Comparison of ENCODE assay signal across 24 cellular contexts in the genomic region with DNA sequence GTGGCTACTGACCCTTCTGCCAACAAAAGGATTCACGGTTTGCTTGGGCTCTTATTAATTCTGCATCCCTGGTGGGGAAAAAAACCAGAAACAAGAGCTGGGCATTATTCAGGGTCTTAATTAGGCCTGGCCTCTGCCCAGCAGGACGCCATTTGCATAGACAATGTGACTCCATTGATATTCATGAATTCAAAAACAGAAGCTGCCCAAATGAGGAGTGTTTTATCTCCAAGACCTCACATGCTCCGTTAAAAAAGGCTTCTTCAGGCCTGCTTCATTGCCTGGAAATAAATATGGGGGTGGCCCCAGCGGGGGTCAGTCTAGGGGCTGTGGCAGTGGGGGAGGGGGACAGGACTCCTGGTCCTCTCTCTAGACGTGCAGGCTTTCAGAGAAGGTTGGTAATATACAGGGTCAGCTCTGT.
DNase-seq lines count a peak whose midpoint lies in the region; FAIRE-seq and TF ChIP-seq lines count a peak whose summit lies in the region.
"Had no signal": no experiment of that assay in that cellular context is flagged by ENCODE, and none has a peak within 500 bp of the region (broad histone marks: within the 10 kb centered on the region; RNA-seq: fewer than 3 reads in every experiment).

No MANE protein-coding gene starts in this region.

- TF ChIP-seq RAD21 in H1 (IDR thresholded peaks at IDR 0.05 in 1 of 2, conservative IDR thresholded peaks at IDR 0.05 in 1 of 2; ENCODE audit: low read depth in 2 of 2, low read length in 2 of 2) = no peak

- peak overlapping the region; percentile 100 for H3K4ac ChIP-seq in H1 (replicated peaks; ENCODE audit: insufficient read length, low read depth, low read length)
- no peak overlapping the region for H3K4ac ChIP-seq in mesenchymal stem cell (ENCODE audit: low read depth in 1 of 2, low read length in 2 of 2)

- peak overlapping the region; percentile 67 to 96 for H3K4me2 ChIP-seq in H1 (ENCODE audit: insufficient read depth in 1 of 2, low read depth in 2 of 2, low read length in 2 of 2)
- no peak overlapping the region for H3K4me2 ChIP-seq in mesenchymal stem cell (ENCODE audit: low read length, poor library complexity, severe bottlenecking)

- peak overlapping the region; percentile 100 for H2BK20ac ChIP-seq in H1 (ENCODE audit: low read length)

- no peaks in the 10 kb centered on the region for H3K79me2 ChIP-seq in H1 (ENCODE audit: control insufficient read depth in 1 of 2, insufficient read depth in 2 of 2, low read length in 2 of 2)

- peak in 1 of 2 experiments; percentile 62; a peak in 1 of 3 replicates for TF ChIP-seq EP300 in H1 (IDR thresholded peaks at IDR 0.05; ENCODE audit: borderline replicate concordance in 1 of 2, low read depth in 2 of 2, low read length in 2 of 2)

- H3K56ac ChIP-seq in H1 (replicated peaks; ENCODE audit: insufficient read length, low read depth, low read length) = peak overlapping the region; percentile 98

- POLR2A ChIA-PET in H1 (lab: Charles Lee; ENCODE audit: partially characterized antibody) = interaction anchor here (0.7 to 1.6 kb wide), 11 partner anchors 9 to 208 kb away, joined by 3 to 7 read pairs (median 3); a partner anchor contains a TSS

- intact Hi-C loops in Calu3 (cut with micrococcal nuclease; ENCODE audit: unreplicated experiment) = no loop called here

- peak; percentile 95 for FAIRE-seq in H1 (lab: Jason Lieb, UNC)
- FAIRE-seq: H54 had no signal

- H3K79me1 ChIP-seq in H1 (ENCODE audit: low read depth, low read length) (no peaks in the 10 kb centered on the region), mesenchymal stem cell (replicated peaks; ENCODE audit: low read length, poor library complexity, severe bottlenecking) (peaks cover 13% of the 10 kb centered on the region)

- H3K36me3 ChIP-seq in HUES64 (ENCODE audit: insufficient read depth, low read length) = no peaks in the 10 kb centered on the region
- H3K36me3 ChIP-seq in H1 (ENCODE audit: control insufficient read depth in 2 of 4, insufficient read depth in 4 of 4, low read length in 3 of 4) = no peaks in the 10 kb centered on the region; a peak in 1 of 8 replicates
- H3K36me3 ChIP-seq in mesenchymal stem cell (ENCODE audit: control insufficient read depth in 1 of 2, insufficient read depth in 2 of 2, low read depth in 1 of 2, low read length in 2 of 2) = peaks cover 0 to 55% of the 10 kb centered on the region in 2 experiments
- H3K36me3 ChIP-seq: uterus had no signal

- H2BK12ac ChIP-seq in H1 (ENCODE audit: low read depth, low read length) (peak overlapping the region; percentile 100), mesenchymal stem cell (ENCODE audit: low read length in 2 of 2) (no peak overlapping the region)

- no peaks in the 10 kb centered on the region for H3K27me3 ChIP-seq in HUES64 (ENCODE audit: insufficient read depth, low read length)
- no peaks in the 10 kb centered on the region for H3K27me3 ChIP-seq in H1 (replicated peaks in 1 of 4; ENCODE audit: control insufficient read depth in 3 of 4, extremely low read depth in 1 of 4, insufficient read depth in 3 of 4, low read length in 3 of 4)
- H3K27me3 ChIP-seq in mesenchymal stem cell (ENCODE audit: control insufficient read depth in 1 of 2, insufficient read depth in 1 of 2, low read length in 2 of 2) = no peaks in the 10 kb centered on the region
- H3K27me3 ChIP-seq: uterus had no signal

- H3K14ac ChIP-seq in H1 (ENCODE audit: insufficient read length) = no peak overlapping the region
- H3K14ac ChIP-seq in mesenchymal stem cell (ENCODE audit: low read length in 2 of 2) = no peak overlapping the region

- H3K23me2 ChIP-seq in H1 (ENCODE audit: low read depth, low read length) = peaks cover 8% of the 10 kb centered on the region

- TF ChIP-seq CTCF in H1 (IDR thresholded peaks at IDR 0.05; ENCODE audit: control extremely low read depth in 1 of 3, insufficient read depth in 1 of 3, low read depth in 1 of 3, low read length in 3 of 3) = no peak
- no peak for TF ChIP-seq CTCF in Calu3 (IDR thresholded peaks at IDR 0.05; ENCODE audit: unreplicated experiment)

- H2AK5ac ChIP-seq in H1 (ENCODE audit: low read depth, low read length) (peak overlapping the region; percentile 100), mesenchymal stem cell (ENCODE audit: low read length, severe bottlenecking) (no peak overlapping the region)

- peak overlapping the region; percentile 100; the same call in 1 of the 2 replicates for H2BK15ac ChIP-seq in H1 (ENCODE audit: low read length)
- no peak overlapping the region for H2BK15ac ChIP-seq in mesenchymal stem cell (ENCODE audit: low read depth, poor library complexity, severe bottlenecking)

- H2BK120ac ChIP-seq in H1 (replicated peaks; ENCODE audit: low read depth, low read length) = peak overlapping the region; percentile 100
- no peak overlapping the region for H2BK120ac ChIP-seq in mesenchymal stem cell (ENCODE audit: low read depth, low read length)

- H2BK5ac ChIP-seq in H1 (ENCODE audit: low read depth, low read length) = peak overlapping the region; percentile 100
- H2BK5ac ChIP-seq in mesenchymal stem cell (ENCODE audit: low read depth, low read length, poor library complexity, severe bottlenecking) = no peak overlapping the region

- peaks cover 21% of the 10 kb centered on the region for H3K4me1 Mint-ChIP-seq in Calu3 (ENCODE audit: low read depth, unreplicated experiment)
- H3K4me1 Mint-ChIP-seq: CD14-positive monocyte had no signal

- H3K4me1 ChIP-seq in HUES64 (ENCODE audit: insufficient read depth, low read length) = peaks cover 21% of the 10 kb centered on the region
- H3K4me1 ChIP-seq in H1 (replicated peaks in 1 of 4; ENCODE audit: control insufficient read depth in 3 of 4, insufficient read depth in 4 of 4, low read length in 3 of 4) = peaks cover 11 to 19% (median 16%) of the 10 kb centered on the region in 4 experiments
- H3K4me1 ChIP-seq in mesenchymal stem cell (ENCODE audit: control insufficient read depth, insufficient read depth, low read depth, low read length) = peaks cover 7% of the 10 kb centered on the region
- H3K4me1 ChIP-seq: uterus had no signal

- H4K20me1 ChIP-seq in H1 (replicated peaks in 1 of 2; ENCODE audit: control insufficient read depth in 1 of 2, insufficient read depth in 2 of 2, low read length in 2 of 2) = peaks cover 0 to 7% of the 10 kb centered on the region in 2 experiments

- peak overlapping the region; percentile 31 for H3K4me3 ChIP-seq in HUES64 (ENCODE audit: low read length)
- peak overlapping the region; percentile 11 to 48 (median 32); a peak in 5 of 8 replicates for H3K4me3 ChIP-seq in H1 (ENCODE audit: extremely low read depth in 1 of 4, insufficient read depth in 2 of 4, low read depth in 3 of 4, low read length in 4 of 4)
- no peak overlapping the region for H3K4me3 ChIP-seq in mesenchymal stem cell (ENCODE audit: insufficient read depth in 1 of 2, low read depth in 1 of 2, low read length in 2 of 2)
- H3K4me3 ChIP-seq: uterus had no signal

- no peak for TF ChIP-seq POLR2A in H1 (IDR thresholded peaks at IDR 0.05; ENCODE audit: control extremely low read depth in 1 of 2, low read depth in 2 of 2, low read length in 2 of 2)

- H3K9me3 ChIP-seq in HUES64 (ENCODE audit: insufficient read depth, low read depth, low read length) (no peaks in the 10 kb centered on the region), H1 (ENCODE audit: insufficient read depth in 2 of 2, low read depth in 1 of 2, low read length in 1 of 2) (no peaks in the 10 kb centered on the region), mesenchymal stem cell (ENCODE audit: control insufficient read depth, low read length) (no peaks in the 10 kb centered on the region)
- H3K9me3 ChIP-seq: uterus had no signal

- no peak overlapping the region for H3K27ac Mint-ChIP-seq in Calu3 (ENCODE audit: unreplicated experiment)
- H3K27ac Mint-ChIP-seq: CD14-positive monocyte; T-helper 2 cell treated with Interferon-gamma antibody and Interleukin-4, amounts not matched to agents 5 μg/mL and 100 μg/mL, for 36 hours had no signal

- no TSS peak for BruUV-seq in Calu3 (replicated peaks; lab: Mats Ljungman, UMichigan)

- peak overlapping the region; percentile 94 for H4K5ac ChIP-seq in H1 (ENCODE audit: insufficient read length, low read depth, low read length)

- H4K8ac ChIP-seq in H1 (ENCODE audit: extremely low read depth, insufficient read depth, low read length) (no peak overlapping the region), mesenchymal stem cell (ENCODE audit: low read length) (no peak overlapping the region)

- H2AFZ ChIP-seq in H1 (ENCODE audit: low read length) (no peak overlapping the region), mesenchymal stem cell (ENCODE audit: low read depth, low read length) (no peak overlapping the region)

- no peak overlapping the region for H3K4me3 Mint-ChIP-seq in Calu3 (ENCODE audit: low read depth, unreplicated experiment)
- H3K4me3 Mint-ChIP-seq: activated CD8-positive, alpha-beta T cell treated with anti-CD3 and anti-CD28 coated beads, Interleukin-2, amount 10 ng/mL, durations not matched to agents 7 days and 5 days; CD14-positive monocyte; T-helper 2 cell treated with Interferon-gamma antibody and Interleukin-4, amounts not matched to agents 5 μg/mL and 100 μg/mL, for 36 hours had no signal

- H3K23ac ChIP-seq in H1 (ENCODE audit: insufficient read length) = no peak overlapping the region
- no peak overlapping the region for H3K23ac ChIP-seq in mesenchymal stem cell (ENCODE audit: low read length in 2 of 2)

- no peaks in the 10 kb centered on the region for H3K9me3 Mint-ChIP-seq in Calu3 (ENCODE audit: low read depth, unreplicated experiment)
- H3K9me3 Mint-ChIP-seq: T-helper 2 cell treated with Interferon-gamma antibody and Interleukin-4, amounts not matched to agents 5 μg/mL and 100 μg/mL, for 36 hours had no signal

- H3K9ac ChIP-seq in HUES64 (ENCODE audit: low read depth, low read length) (peak overlapping the region; percentile 21), H1 (replicated peaks in 1 of 4; ENCODE audit: extremely low read depth in 1 of 4, low read depth in 3 of 4, low read length in 3 of 4) (peak overlapping the region in 3 of 4 experiments; percentile 6 to 61 (median 46); a peak in 4 of 7 replicates), mesenchymal stem cell (ENCODE audit: low read length) (no peak overlapping the region)

- no peaks in the 10 kb centered on the region for H3K27me3 Mint-ChIP-seq in Calu3 (ENCODE audit: unreplicated experiment)

- peak overlapping the region; percentile 100 for H3K18ac ChIP-seq in H1 (ENCODE audit: extremely low read depth, low read length)
- H3K18ac ChIP-seq in mesenchymal stem cell (ENCODE audit: low read depth in 1 of 2, low read length in 2 of 2) = no peak overlapping the region

- H4K91ac ChIP-seq in H1 (replicated peaks; ENCODE audit: insufficient read length, low read length) (peak overlapping the region; percentile 100), mesenchymal stem cell (ENCODE audit: low read length) (no peak overlapping the region)

- peak; percentile 65 for DNase-seq in Ammon's horn (ENCODE audit: low spot score)
- DNase-seq in H1 (ENCODE audit: low read depth in 1 of 2, low spot score in 2 of 2) = peak; percentile 75
- no peak for DNase-seq in mesenchymal stem cell
- no peak for DNase-seq in Calu3
- DNase-seq in AG08396 (ENCODE audit: low spot score) = no peak
- DNase-seq in GDM1 (lab: John Stamatoyannopoulos, UW) = no peak
- DNase-seq in NCI-H2107 treated with DMSO at 0.1 percent for 48 hours (lab: John Stamatoyannopoulos, UW; ENCODE audit: unreplicated experiment) = no peak
- DNase-seq: activated CD8-positive, alpha-beta T cell treated with anti-CD3 and anti-CD28 coated beads, Interleukin-2, amount 10 ng/mL, durations not matched to agents 7 days and 5 days; activated naive CD4-positive, alpha-beta T cell treated with Interleukin-2 at 50 U/mL for 16 hours; activated T-cell treated with anti-CD3 and anti-CD28 coated beads, Interleukin-2, amount 50 U/mL, for 1 hour; cerebellar nuclear complex; DMS53; foreskin melanocyte; Karpas-422; left ventricle myocardium superior; NCI-H1930; NCI-H446; RPMI8226; stimulated activated CD4-positive, alpha-beta T cell treated with anti-CD3 and anti-CD28 coated beads, Interleukin-12 subunit alpha, Interleukin-12 subunit beta, amount 100 ng/mL, for 4 hours; uterus had no signal

- H3K27ac ChIP-seq in HUES64 (ENCODE audit: low read depth, low read length) = peak overlapping the region; percentile 85
- H3K27ac ChIP-seq in H1 (ENCODE audit: low read depth, low read length) = peak overlapping the region; percentile 78
- peak overlapping the region; percentile 3 for H3K27ac ChIP-seq in mesenchymal stem cell (ENCODE audit: low read length, poor library complexity, severe bottlenecking)
- H3K27ac ChIP-seq: uterus had no signal

- H3K36me3 Mint-ChIP-seq in Calu3 (ENCODE audit: insufficient read depth, unreplicated experiment) = peaks cover 5% of the 10 kb centered on the region
- H3K36me3 Mint-ChIP-seq: CD14-positive monocyte had no signal

- WGBS in HUES64 = 6% methylated on average over 5 of the region's 5 CpGs
- 3% methylated on average over 5 of the region's 5 CpGs; no CpG with 5 or more reads in 1 of the 2 experiments for WGBS in H1 (ENCODE audit: extremely low coverage in 1 of 2, insufficient coverage in 1 of 2, insufficient read length in 1 of 2, insufficient replicate concordance in 2 of 2, low coverage in 1 of 2, low lambda C conversion rate in 2 of 2, missing lambda C conversion rate in 1 of 2), 2 experiments
- 69% methylated on average over 5 of the region's 5 CpGs for WGBS in mesenchymal stem cell

- CTCF ChIA-PET in H1 (lab: Charles Lee; ENCODE audit: partially characterized antibody) = interaction anchor here (0.6 to 2.0 kb wide), 5 partner anchors 9 to 252 kb away, joined by 3 to 10 read pairs (median 3); no protein-coding TSS in a partner anchor
- CTCF ChIA-PET in Calu3 (lab: Charles Lee) = no interaction called here

Comparison
In these comparisons a context has a peak if more than half of its experiments do, and no peak if none do; other contexts are left out.
1. DNase-seq: peak in Ammon's horn (single experiment) and H1 (2 of 2); none in mesenchymal stem cell (single experiment), Calu3 (single experiment), AG08396 (single experiment), GDM1 (single experiment) and NCI-H2107 treated with DMSO at 0.1 percent for 48 hours (single experiment).
2. H3K27ac ChIP-seq: peak in every context shown above with its lines; median percentile 85 in HUES64; 78 in H1; 3 in mesenchymal stem cell.
3. H3K4me3 ChIP-seq: peak in HUES64 (single experiment) and H1 (4 of 4); none in mesenchymal stem cell (0 of 2).